In the genomic region with DNA sequence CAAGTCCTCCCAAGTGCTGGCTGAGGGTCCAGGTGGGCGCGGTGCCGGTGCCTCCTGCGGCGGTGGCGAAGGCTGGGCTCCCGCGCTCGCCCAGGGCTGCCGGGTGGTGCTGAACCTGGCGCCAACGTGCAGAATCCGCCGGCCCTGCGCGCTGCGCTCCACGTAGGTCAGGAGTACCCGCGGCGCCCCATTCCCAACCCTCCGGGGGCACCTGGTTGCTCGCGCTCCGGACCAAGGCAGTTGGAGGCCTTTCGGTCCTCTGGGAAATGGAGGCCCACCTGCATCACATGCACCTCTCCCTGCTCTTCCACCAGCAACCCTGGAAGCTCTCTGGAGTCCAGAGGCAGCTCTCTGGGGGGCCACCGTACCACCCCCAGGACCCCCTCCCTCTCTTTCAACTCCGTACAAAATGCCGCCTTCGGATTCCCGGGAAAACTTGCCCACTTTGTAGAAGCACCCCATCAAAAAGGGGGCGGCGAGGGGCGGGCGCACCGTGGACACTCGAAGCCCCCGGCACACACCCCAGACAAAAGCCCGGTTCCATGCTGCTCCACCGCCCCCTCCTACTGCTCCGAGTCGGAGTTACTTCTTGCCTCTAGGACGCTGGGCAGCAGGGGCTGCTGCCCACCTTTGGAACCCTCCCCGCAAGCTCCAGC, we compare ENCODE assay signal across 9 cellular contexts. TPM values are rescaled to one million over a fixed set of nuclear protein-coding genes. Genes with fewer than 3 reads are reported as not detected.
DNase-seq lines count a peak whose midpoint lies in the region; ATAC-seq, FAIRE-seq and TF ChIP-seq lines count a peak whose summit lies in the region.
"Had no signal": no experiment of that assay in that cellular context is flagged by ENCODE, and none has a peak within 500 bp of the region (broad histone marks: within the 10 kb centered on the region; RNA-seq: fewer than 3 reads in every experiment).

No MANE protein-coding gene starts in this region.

- H3K4me1 ChIP-seq in KMS-11 (ENCODE audit: low read depth, poor library complexity, severe bottlenecking), result peaks cover 18% of the 10 kb centered on the region
- peaks cover 4% of the 10 kb centered on the region for H3K4me1 ChIP-seq in astrocyte (ENCODE audit: insufficient read depth, low read length)
- H3K4me1 ChIP-seq in iPS-18a (ENCODE audit: control insufficient read depth, low read depth, low read length), result peaks cover 22% of the 10 kb centered on the region

- H3K27me3 ChIP-seq in KMS-11 (ENCODE audit: insufficient read depth, low read depth), result no peaks in the 10 kb centered on the region
- H3K27me3 ChIP-seq in astrocyte (ENCODE audit: insufficient read depth, low read length), result peaks cover 4% of the 10 kb centered on the region
- peaks cover 26% of the 10 kb centered on the region for H3K27me3 ChIP-seq in iPS-18a (ENCODE audit: control insufficient read depth, insufficient read depth, low read length)

- intact Hi-C loops in Right ventricle myocardium inferior (cut with DNase I), result no loop called here
- intact Hi-C loops in cardiac septum (cut with DNase I), result no loop called here

- H3K4me2 ChIP-seq in KMS-11 (peak overlapping the region; percentile 97), astrocyte (ENCODE audit: low read length) (peak overlapping the region; percentile 95)

- H3K27ac ChIP-seq in KMS-11 (peak overlapping the region; percentile 35; the same call in 1 of the 2 replicates), astrocyte (ENCODE audit: low read depth, low read length) (no peak overlapping the region), iPS-18a (ENCODE audit: low read length) (peak overlapping the region; percentile 53)

- peak overlapping the region; percentile 10 for H3K27ac Mint-ChIP-seq in astrocyte (ENCODE audit: unreplicated experiment)
- peak overlapping the region; percentile 71 for H3K27ac Mint-ChIP-seq in stimulated activated memory B cell treated with anti-CD40 and anti-IgM and Interleukin-4, amounts not matched to agents 10 μg/mL and 1 μg/mL and 100 μg/mL, for 72 hours

- peaks cover 2% of the 10 kb centered on the region for H3K9me3 Mint-ChIP-seq in astrocyte (ENCODE audit: unreplicated experiment)
- H3K9me3 Mint-ChIP-seq in stimulated activated memory B cell treated with anti-CD40 and anti-IgM and Interleukin-4, amounts not matched to agents 10 μg/mL and 1 μg/mL and 100 μg/mL, for 72 hours, result peaks cover 3% of the 10 kb centered on the region

- H3K36me3 Mint-ChIP-seq in astrocyte (ENCODE audit: low read depth, unreplicated experiment), result no peaks in the 10 kb centered on the region
- no peaks in the 10 kb centered on the region for H3K36me3 Mint-ChIP-seq in stimulated activated memory B cell treated with anti-CD40 and anti-IgM and Interleukin-4, amounts not matched to agents 10 μg/mL and 1 μg/mL and 100 μg/mL, for 72 hours

- no peaks in the 10 kb centered on the region for H4K20me1 ChIP-seq in KMS-11 (ENCODE audit: insufficient read depth)
- no peaks in the 10 kb centered on the region for H4K20me1 ChIP-seq in astrocyte (ENCODE audit: insufficient read depth, low read length)

- H3K79me2 ChIP-seq in KMS-11 (ENCODE audit: insufficient read depth, low read depth) (no peaks in the 10 kb centered on the region), astrocyte (ENCODE audit: insufficient read depth, low read length) (no peaks in the 10 kb centered on the region)

- DNase-seq in Right ventricle myocardium inferior (ENCODE audit: missing footprints) (peak; percentile 68), cardiac septum (ENCODE audit: low spot score) (no peak), astrocyte (ENCODE audit: low read depth) (no peak), inferior parietal cortex (ENCODE audit: extremely low spot score) (no peak)
- DNase-seq in central memory CD4-positive, alpha-beta T cell, result no peak

- H2AFZ ChIP-seq in KMS-11 (ENCODE audit: low read depth), result peak overlapping the region; percentile 79
- H2AFZ ChIP-seq in astrocyte (ENCODE audit: low read depth, low read length), result peak overlapping the region; percentile 87

- TF ChIP-seq CTCF in KMS-11 (conservative IDR thresholded peaks at IDR 0.05; ENCODE audit: low read depth, low read length) (no peak), astrocyte (IDR thresholded peaks at IDR 0.05; ENCODE audit: insufficient read depth, low read depth, low read length) (no peak)

- H3K9me3 ChIP-seq in astrocyte (ENCODE audit: insufficient read depth, low read depth, low read length) (no peaks in the 10 kb centered on the region), iPS-18a (ENCODE audit: control insufficient read depth, low read depth, low read length) (no peaks in the 10 kb centered on the region)

- no peaks in the 10 kb centered on the region for H3K4me1 Mint-ChIP-seq in astrocyte (ENCODE audit: low read depth, unreplicated experiment)
- peaks cover 7% of the 10 kb centered on the region for H3K4me1 Mint-ChIP-seq in stimulated activated memory B cell treated with anti-CD40 and anti-IgM and Interleukin-4, amounts not matched to agents 10 μg/mL and 1 μg/mL and 100 μg/mL, for 72 hours

- peak overlapping the region; percentile 84 for H3K4me3 Mint-ChIP-seq in astrocyte (ENCODE audit: unreplicated experiment)
- peak overlapping the region; percentile 76 for H3K4me3 Mint-ChIP-seq in stimulated activated memory B cell treated with anti-CD40 and anti-IgM and Interleukin-4, amounts not matched to agents 10 μg/mL and 1 μg/mL and 100 μg/mL, for 72 hours

- peaks cover 34% of the 10 kb centered on the region for H3K27me3 Mint-ChIP-seq in astrocyte (ENCODE audit: low read depth, unreplicated experiment)
- peaks cover 63% of the 10 kb centered on the region for H3K27me3 Mint-ChIP-seq in stimulated activated memory B cell treated with anti-CD40 and anti-IgM and Interleukin-4, amounts not matched to agents 10 μg/mL and 1 μg/mL and 100 μg/mL, for 72 hours

- FAIRE-seq in astrocyte (lab: Jason Lieb, UNC), result no peak
- FAIRE-seq: endometrium had no signal

- H3K9ac ChIP-seq in KMS-11 (peak overlapping the region; percentile 86), astrocyte (ENCODE audit: low read length) (peak overlapping the region; percentile 77), iPS-18a (ENCODE audit: low read length) (peak overlapping the region; percentile 93)

- ATAC-seq in Right ventricle myocardium inferior, result peak; percentile 53
- ATAC-seq in stimulated activated memory B cell treated with anti-CD40 and anti-IgM and Interleukin-4, amounts not matched to agents 10 μg/mL and 1 μg/mL and 100 μg/mL, for 72 hours, result peak; percentile 50

- H3K36me3 ChIP-seq in KMS-11 (ENCODE audit: insufficient read depth) (no peaks in the 10 kb centered on the region), astrocyte (ENCODE audit: insufficient read depth, low read length) (no peaks in the 10 kb centered on the region), iPS-18a (ENCODE audit: control insufficient read depth, low read depth, low read length) (no peaks in the 10 kb centered on the region)

- H3K4me3 ChIP-seq in KMS-11 (IDR thresholded peaks at IDR 0.05; ENCODE audit: insufficient read depth, low read depth, low read length), result peak overlapping the region; percentile 2
- H3K4me3 ChIP-seq in astrocyte (ENCODE audit: insufficient read depth, low read depth, low read length), result peak overlapping the region; percentile 68
- peak overlapping the region; percentile 86 for H3K4me3 ChIP-seq in iPS-18a (ENCODE audit: low read length)

RNA-seq across cellular contexts. Expression of a gene that starts 0.7 kb away (rescaled TPM):
- 0.89 TPM for total RNA-seq in Right ventricle myocardium inferior
- 1.5 TPM for total RNA-seq in cardiac septum
- 3.4 and 4.4 TPM in 2 replicates for total RNA-seq in astrocyte

RNA-seq across cellular contexts. Expression of a gene that starts 44.3 kb away (rescaled TPM):
- total RNA-seq in Right ventricle myocardium inferior (not detected), cardiac septum (not detected), astrocyte (not detected in 2 replicates)

Comparison
In these comparisons a context has a peak if more than half of its experiments do, and no peak if none do; other contexts are left out.
1. H3K4me3 ChIP-seq: peak in every context shown above with its lines; median percentile 86 in iPS-18a; 68 in astrocyte; 2 in KMS-11.